In the genomic region with DNA sequence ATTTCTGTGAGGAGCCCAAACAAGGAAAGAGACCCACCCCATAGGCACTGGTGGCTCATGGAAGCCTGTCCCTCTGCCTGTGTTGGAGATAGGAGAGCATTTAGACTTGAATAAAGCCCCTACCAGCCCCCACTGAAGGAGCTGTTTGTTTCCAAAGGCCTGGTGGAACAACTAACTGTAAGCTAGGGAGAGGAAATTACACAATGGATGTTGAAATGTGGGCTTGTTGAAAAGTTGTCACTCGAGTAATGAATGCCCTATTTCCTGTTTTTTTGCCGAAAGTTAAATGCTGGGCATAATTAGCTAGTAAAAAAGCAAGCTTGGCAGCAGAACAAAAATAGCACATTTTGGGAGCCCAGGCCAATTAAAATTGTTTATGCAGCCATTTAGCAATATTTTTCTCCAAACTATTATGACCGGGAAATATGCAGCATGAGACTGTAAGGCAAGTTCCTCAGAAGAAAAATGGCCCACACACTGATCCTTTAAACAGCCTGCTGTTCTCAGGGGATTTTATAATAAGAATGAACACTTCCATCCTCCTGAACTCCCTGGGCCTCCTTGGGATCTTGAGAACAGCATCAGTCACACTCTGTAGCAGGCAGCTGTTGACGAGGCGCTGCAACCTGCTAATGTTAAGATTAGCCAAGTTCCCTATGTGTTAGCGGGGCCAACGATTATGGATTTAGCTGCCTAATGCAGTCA, we compare ENCODE assay signal across 9 cellular contexts. TPM values are rescaled to one million over a fixed set of nuclear protein-coding genes. Genes with fewer than 3 reads are reported as not detected.
DNase-seq lines count a peak whose midpoint lies in the region; ATAC-seq and TF ChIP-seq lines count a peak whose summit lies in the region.
"Had no signal": no experiment of that assay in that cellular context is flagged by ENCODE, and none has a peak within 500 bp of the region (broad histone marks: within the 10 kb centered on the region; RNA-seq: fewer than 3 reads in every experiment).

No MANE protein-coding gene starts in this region.

- ATAC-seq in activated CD8-positive, alpha-beta T cell treated with anti-CD3 and anti-CD28 coated beads for 36 hours, result no peak
- no peak for ATAC-seq in HG03354 (IDR thresholded peaks at IDR 0.05; ENCODE audit: poor library complexity, severe bottlenecking, unreplicated experiment)

- peaks cover 8% of the 10 kb centered on the region for H3K27me3 Mint-ChIP-seq in activated CD8-positive, alpha-beta T cell treated with anti-CD3 and anti-CD28 coated beads for 36 hours

- peak; percentile 63 for DNase-seq in AG08395 (ENCODE audit: low spot score)
- peak; percentile 77 to 87 for DNase-seq in NCI-H524 (lab: John Stamatoyannopoulos, UW)
- DNase-seq in activated CD8-positive, alpha-beta T cell treated with anti-CD3 and anti-CD28 coated beads for 36 hours, result no peak
- DNase-seq in iPS-NIHi11 (ENCODE audit: low spot score), result no peak
- no peak for DNase-seq in stimulated activated naive CD4-positive, alpha-beta T cell treated with Interleukin-2 at 50 U/mL for 16 hours (lab: John Stamatoyannopoulos, UW)
- DNase-seq: activated CD4-positive, alpha-beta T cell treated with anti-CD3 and anti-CD28 coated beads for 4 hours had no signal

- H3K4me3 ChIP-seq in duodenal mucosa (ENCODE audit: low read depth in 1 of 2, low read length in 2 of 2), result no peak overlapping the region
- no peak overlapping the region for H3K4me3 ChIP-seq in muscle layer of duodenum (ENCODE audit: low read depth in 1 of 2, low read length in 2 of 2)

- CTCF ChIA-PET in activated CD8-positive, alpha-beta T cell treated with anti-CD3 and anti-CD28 coated beads for 36 hours (lab: Charles Lee), result no interaction called here

- no peak overlapping the region for H3K27ac Mint-ChIP-seq in activated CD8-positive, alpha-beta T cell treated with anti-CD3 and anti-CD28 coated beads for 36 hours

- H3K36me3 ChIP-seq in duodenal mucosa (ENCODE audit: control insufficient read depth in 1 of 2, insufficient read depth in 2 of 2, low read length in 2 of 2) (no peaks in the 10 kb centered on the region), muscle layer of duodenum (ENCODE audit: control insufficient read depth in 1 of 2, insufficient read depth in 2 of 2, low read length in 2 of 2) (no peaks in the 10 kb centered on the region)

- peaks cover 0 to 3% of the 10 kb centered on the region in 2 donors for H3K4me1 ChIP-seq in duodenal mucosa (ENCODE audit: control insufficient read depth in 1 of 2, insufficient read depth in 2 of 2, low read length in 2 of 2)
- H3K4me1 ChIP-seq in muscle layer of duodenum (ENCODE audit: control insufficient read depth in 1 of 2, insufficient read depth in 2 of 2, low read length in 2 of 2), result peaks cover 0 to 5% of the 10 kb centered on the region in 2 donors

- no peak overlapping the region for H3K4me3 Mint-ChIP-seq in activated CD8-positive, alpha-beta T cell treated with anti-CD3 and anti-CD28 coated beads for 36 hours

- TF ChIP-seq CTCF in activated CD8-positive, alpha-beta T cell treated with anti-CD3 and anti-CD28 coated beads for 36 hours (IDR thresholded peaks at IDR 0.05), result no peak

- H3K9me3 ChIP-seq in duodenal mucosa (ENCODE audit: control insufficient read depth in 1 of 2, low read length in 2 of 2), result no peaks in the 10 kb centered on the region
- H3K9me3 ChIP-seq in muscle layer of duodenum (ENCODE audit: control insufficient read depth in 1 of 2, low read length in 2 of 2), result no peaks in the 10 kb centered on the region

- H3K9me3 Mint-ChIP-seq in activated CD8-positive, alpha-beta T cell treated with anti-CD3 and anti-CD28 coated beads for 36 hours, result peaks cover 14% of the 10 kb centered on the region

- no peaks in the 10 kb centered on the region for H3K36me3 Mint-ChIP-seq in activated CD8-positive, alpha-beta T cell treated with anti-CD3 and anti-CD28 coated beads for 36 hours (ENCODE audit: low read depth)

- intact Hi-C loops in activated CD8-positive, alpha-beta T cell treated with anti-CD3 and anti-CD28 coated beads for 36 hours (cut with micrococcal nuclease), result no loop called here

- no peak overlapping the region for H3K9ac ChIP-seq in duodenal mucosa (ENCODE audit: low read depth in 1 of 2, low read length in 2 of 2)

- POLR2A ChIA-PET in activated CD8-positive, alpha-beta T cell treated with anti-CD3 and anti-CD28 coated beads for 36 hours (lab: Charles Lee), result interaction anchor here (0.7 kb wide), 1 partner anchor 282 kb away, joined by 3 read pairs; no protein-coding TSS in a partner anchor

- peak overlapping the region; percentile 17 for H3K27ac ChIP-seq in duodenal mucosa (ENCODE audit: low read depth, low read length)
- H3K27ac ChIP-seq in muscle layer of duodenum (ENCODE audit: low read length), result peak overlapping the region; percentile 90

- H3K27me3 ChIP-seq in duodenal mucosa (ENCODE audit: control insufficient read depth in 1 of 2, insufficient read depth in 2 of 2, low read length in 2 of 2) (no peaks in the 10 kb centered on the region), muscle layer of duodenum (ENCODE audit: low read depth, low read length) (no peaks in the 10 kb centered on the region)

- H3K4me1 Mint-ChIP-seq in activated CD8-positive, alpha-beta T cell treated with anti-CD3 and anti-CD28 coated beads for 36 hours (ENCODE audit: low read depth), result peaks cover 3% of the 10 kb centered on the region

RNA-seq across cellular contexts. Expression of a gene that starts 38.6 kb away (rescaled TPM):
- not detected for total RNA-seq in activated CD8-positive, alpha-beta T cell treated with anti-CD3 and anti-CD28 coated beads for 36 hours

Comparison
In these comparisons a context has a peak if more than half of its experiments do, and no peak if none do; other contexts are left out.
1. DNase-seq: peak in AG08395 (single experiment) and NCI-H524 (2 of 2); none in activated CD8-positive, alpha-beta T cell treated with anti-CD3 and anti-CD28 coated beads for 36 hours (single experiment), iPS-NIHi11 (single experiment) and stimulated activated naive CD4-positive, alpha-beta T cell treated with Interleukin-2 at 50 U/mL for 16 hours (single experiment).